In genomic region chr12:110135806-110136205, GRCh38 we compare ENCODE assay signal across 20 cellular contexts.
"Had no signal": no experiment of that assay in that cellular context is flagged by ENCODE, and none has a peak within 500 bp of the region (broad histone marks: within the 10 kb centered on the region; RNA-seq: fewer than 3 reads in every experiment).

No MANE protein-coding gene starts in this region.

- H3K27ac ChIP-seq: brain microvascular endothelial cell, neural progenitor cell had no signal

- H3K27me3 ChIP-seq: brain microvascular endothelial cell, neural progenitor cell, spleen, tibial artery had no signal

- DNase-seq: activated CD4-positive, alpha-beta T cell treated with anti-CD3 and anti-CD28 coated beads, Interleukin-2, amount 50 U/mL, for 1 hour; activated CD8-positive, alpha-beta T cell treated with anti-CD3 and anti-CD28 coated beads, Interleukin-2, amount 10 ng/mL, durations not matched to agents 7 days and 5 days; activated gamma-delta T cell; activated naive CD4-positive, alpha-beta T cell treated with anti-CD3 and anti-CD28 coated beads, Interleukin-2, amount 50 U/mL, for 16 hours; activated naive CD8-positive, alpha-beta T cell treated with anti-CD3 and anti-CD28 coated beads, Interleukin-2, amount 50 U/mL, for 24 hours; anterior cingulate cortex; brain microvascular endothelial cell; central memory CD4-positive, alpha-beta T cell; effector memory CD4-positive, alpha-beta T cell; spleen; stimulated activated CD4-positive, alpha-beta T cell treated with anti-CD3 and anti-CD28 coated beads, Interleukin-4, amount 100 ng/mL, for 24 hours; stimulated activated naive CD8-positive, alpha-beta T cell treated with anti-CD3 and anti-CD28 coated beads, Interleukin-15, Interleukin-2, amounts not matched to agents 100 U/mL and 50 U/mL, for 24 hours; substantia nigra; SW 1271; T-helper 17 cell; tibial artery had no signal

- H3K4me1 ChIP-seq: neural progenitor cell had no signal

- H3K4me2 ChIP-seq: neural progenitor cell had no signal

- H3K9me3 ChIP-seq: spleen, tibial artery had no signal

- H2AFZ ChIP-seq: neural progenitor cell had no signal

- H3K9ac ChIP-seq: neural progenitor cell had no signal

- H3K4me3 ChIP-seq: lung, neural progenitor cell, spleen, tibial artery had no signal

- ATAC-seq: activated naive CD8-positive, alpha-beta T cell treated with anti-CD3 and anti-CD28 coated beads, Interleukin-2, amount 50 U/mL, for 24 hours; esophagus mucosa; left lobe of liver; stimulated activated naive CD8-positive, alpha-beta T cell treated with anti-CD3 and anti-CD28 coated beads, Interleukin-15, Interleukin-2, amounts not matched to agents 100 U/mL and 50 U/mL, for 24 hours had no signal
